ENCODE assay signal across 1 cellular context in genomic region chr18:79947881-79948610, GRCh38.
TF ChIP-seq lines count a peak whose summit lies in the region.

No MANE protein-coding gene starts in this region.

TF ChIP-seq in HepG2, 621 proteins besides CTCF, POLR2A, EP300 and RAD21 (continued from another document and continues in another):
- no peak for TF ChIP-seq PRDM15 (CRISPR knock-in tag; IDR thresholded peaks at IDR 0.05)
- TF ChIP-seq MNT (IDR thresholded peaks at IDR 0.05): no peak
- TF ChIP-seq SNAPC4 (CRISPR knock-in tag; IDR thresholded peaks at IDR 0.05): 0 out of 2 replicates have a peak, but pooled peaks have one; percentile 35
- no peak for TF ChIP-seq ZNF563 (CRISPR knock-in tag; IDR thresholded peaks at IDR 0.05)
- TF ChIP-seq GTF2F1 (IDR thresholded peaks at IDR 0.05; ENCODE audit: low read length): no peak
- peak; percentile 86 for TF ChIP-seq ARID5B (CRISPR knock-in tag; IDR thresholded peaks at IDR 0.05)
- TF ChIP-seq SCMH1 (CRISPR knock-in tag; IDR thresholded peaks at IDR 0.05; ENCODE audit: borderline replicate concordance): no peak
- TF ChIP-seq CEBPB (IDR thresholded peaks at IDR 0.05; ENCODE audit: borderline replicate concordance, low read depth, low read length): no peak
- no peak for TF ChIP-seq PHB2 (IDR thresholded peaks at IDR 0.05; ENCODE audit: partially characterized antibody)
- no peak for TF ChIP-seq CHD2 (IDR thresholded peaks at IDR 0.05; ENCODE audit: low read depth, low read length)
- TF ChIP-seq MTA1 (CRISPR knock-in tag; IDR thresholded peaks at IDR 0.05; ENCODE audit: borderline replicate concordance): peak; percentile 52; the same call in 1 of the 2 replicates
- TF ChIP-seq DZIP1 (CRISPR knock-in tag; IDR thresholded peaks at IDR 0.05): no peak
- peak; percentile 96 for TF ChIP-seq ZNF644 (CRISPR knock-in tag; IDR thresholded peaks at IDR 0.05; ENCODE audit: low read depth)
- no peak for TF ChIP-seq ZNF282 (IDR thresholded peaks at IDR 0.05; ENCODE audit: partially characterized antibody)
- TF ChIP-seq ZNF616 (CRISPR knock-in tag; IDR thresholded peaks at IDR 0.05; ENCODE audit: low read depth): no peak
- TF ChIP-seq PRMT3 (CRISPR knock-in tag; IDR thresholded peaks at IDR 0.05; ENCODE audit: borderline replicate concordance, low read depth): no peak
- TF ChIP-seq ZNF496 (CRISPR knock-in tag; IDR thresholded peaks at IDR 0.05; ENCODE audit: insufficient replicate concordance): no peak
- no peak for TF ChIP-seq ZNF275 (CRISPR knock-in tag; IDR thresholded peaks at IDR 0.05; ENCODE audit: borderline replicate concordance)
- no peak for TF ChIP-seq ZNF678 (CRISPR knock-in tag; IDR thresholded peaks at IDR 0.05)
- TF ChIP-seq BRF2 (CRISPR knock-in tag; IDR thresholded peaks at IDR 0.05): no peak
- TF ChIP-seq ATF7 (IDR thresholded peaks at IDR 0.05): no peak
- no peak for TF ChIP-seq ATF7 (CRISPR knock-in tag; IDR thresholded peaks at IDR 0.05)
- no peak for TF ChIP-seq SMARCC2 (IDR thresholded peaks at IDR 0.05)
- no peak for TF ChIP-seq THAP8 (CRISPR knock-in tag; IDR thresholded peaks at IDR 0.05; ENCODE audit: borderline replicate concordance)
- TF ChIP-seq MXD1 (CRISPR knock-in tag; IDR thresholded peaks at IDR 0.05): no peak
- no peak for TF ChIP-seq RORA (CRISPR knock-in tag; IDR thresholded peaks at IDR 0.05)
- TF ChIP-seq BORCS8-MEF2B (CRISPR knock-in tag; IDR thresholded peaks at IDR 0.05): no peak
- no peak for TF ChIP-seq TIGD3 (CRISPR knock-in tag; IDR thresholded peaks at IDR 0.05; ENCODE audit: borderline replicate concordance)
- TF ChIP-seq DNMT1 (CRISPR knock-in tag; IDR thresholded peaks at IDR 0.05): no peak
- no peak for TF ChIP-seq ZNF34 (CRISPR knock-in tag; IDR thresholded peaks at IDR 0.05; ENCODE audit: borderline replicate concordance)
- peak; percentile 64; the same call in 1 of the 2 replicates for TF ChIP-seq FOXO1 (CRISPR knock-in tag; IDR thresholded peaks at IDR 0.05)
- no peak for TF ChIP-seq ZNF816 (CRISPR knock-in tag; IDR thresholded peaks at IDR 0.05; ENCODE audit: borderline replicate concordance)
- no peak for TF ChIP-seq ZBTB43 (CRISPR knock-in tag; conservative IDR thresholded peaks at IDR 0.05)
